8 cellular contexts compared by ENCODE assay signal in the genomic region with DNA sequence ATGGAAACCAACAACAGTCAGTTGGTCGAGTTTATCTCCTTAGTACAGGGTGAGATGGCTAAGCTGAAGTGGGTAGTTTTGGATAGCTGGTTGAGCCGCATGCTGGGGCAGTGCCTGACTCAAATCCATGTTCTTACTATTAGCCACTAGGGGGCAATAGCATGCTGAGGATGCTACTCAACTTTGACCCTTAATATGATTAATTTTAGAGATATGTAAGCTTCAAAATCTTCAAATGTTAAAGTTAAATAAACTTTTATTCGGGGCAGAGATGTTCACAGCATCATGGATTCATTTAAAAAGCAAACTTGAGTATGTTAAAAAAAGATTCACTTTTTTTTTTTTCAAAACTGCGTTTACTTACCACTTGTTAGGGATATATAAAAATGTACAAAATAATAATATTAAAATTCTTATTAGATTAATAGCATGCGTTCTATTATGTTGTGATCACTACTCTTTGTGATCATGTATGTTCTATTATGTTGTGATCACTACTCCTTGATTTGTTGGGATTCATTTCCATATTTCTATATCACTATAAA. TPM values are rescaled to one million over a fixed set of nuclear protein-coding genes. Genes with fewer than 3 reads are reported as not detected.
DNase-seq lines count a peak whose midpoint lies in the region; ATAC-seq and TF ChIP-seq lines count a peak whose summit lies in the region.

No MANE protein-coding gene starts in this region.

- H3K27ac Mint-ChIP-seq in CD14-positive monocyte: no peak overlapping the region

- H3K27ac ChIP-seq in ascending aorta (no peak overlapping the region), hepatocyte (no peak overlapping the region)
- no peak overlapping the region for H3K27ac ChIP-seq in effector memory CD4-positive, alpha-beta T cell (ENCODE audit: insufficient read depth, low read length, poor library complexity, severe bottlenecking)

- no peaks in the 10 kb centered on the region for H3K9me2 ChIP-seq in hepatocyte (replicated peaks; ENCODE audit: insufficient read depth)

- H3K4me1 ChIP-seq in ascending aorta (no peaks in the 10 kb centered on the region), hepatocyte (ENCODE audit: insufficient read depth) (no peaks in the 10 kb centered on the region)
- no peaks in the 10 kb centered on the region for H3K4me1 ChIP-seq in effector memory CD4-positive, alpha-beta T cell (ENCODE audit: control insufficient read depth, insufficient read depth, low read length, poor library complexity, severe bottlenecking)

- H3K4me1 Mint-ChIP-seq in CD14-positive monocyte: peaks cover 4% of the 10 kb centered on the region

- DNase-seq in CD14-positive monocyte (ENCODE audit: low spot score) (no peak), NOMO-1 treated with DMSO at 0.1 percent for 48 hours (lab: John Stamatoyannopoulos, UW; ENCODE audit: unreplicated experiment) (peak; percentile 22), ascending aorta (ENCODE audit: low spot score in 2 of 2) (no peak), hepatocyte (ENCODE audit: low spot score) (peak; percentile 62)
- DNase-seq in stimulated activated CD4-positive, alpha-beta T cell treated with anti-CD3 and anti-CD28 coated beads, Interleukin-12 subunit alpha, Interleukin-12 subunit beta, amount 100 ng/mL, for 48 hours (ENCODE audit: low read depth in 2 of 3, low spot score in 1 of 3): peak; percentile 5 to 14 (median 6)
- DNase-seq in effector memory CD4-positive, alpha-beta T cell: no peak

- H4K20me1 ChIP-seq in hepatocyte (ENCODE audit: insufficient read depth, poor library complexity, severe bottlenecking): no peaks in the 10 kb centered on the region

- no peaks in the 10 kb centered on the region for H3K36me3 ChIP-seq in ascending aorta
- no peaks in the 10 kb centered on the region for H3K36me3 ChIP-seq in hepatocyte (replicated peaks; ENCODE audit: insufficient read depth, low read depth)
- no peaks in the 10 kb centered on the region for H3K36me3 ChIP-seq in effector memory CD4-positive, alpha-beta T cell (ENCODE audit: control insufficient read depth, insufficient read depth, low read length)

- H3K4me3 Mint-ChIP-seq in CD14-positive monocyte: no peak overlapping the region

- TF ChIP-seq CTCF in CD14-positive monocyte (IDR thresholded peaks at IDR 0.05): peak; percentile 90
- peak in 2 of 3 experiments; percentile 40 to 65 for TF ChIP-seq CTCF in ascending aorta (IDR thresholded peaks at IDR 0.05)
- TF ChIP-seq CTCF in hepatocyte (IDR thresholded peaks at IDR 0.05; ENCODE audit: poor library complexity): peak; percentile 75

- ATAC-seq in GM18511 (IDR thresholded peaks at IDR 0.05; ENCODE audit: unreplicated experiment) (peak; percentile 80), HG03342 (IDR thresholded peaks at IDR 0.05; ENCODE audit: unreplicated experiment) (peak; percentile 79)

- H3K9me3 ChIP-seq in ascending aorta: no peaks in the 10 kb centered on the region
- H3K9me3 ChIP-seq in hepatocyte (ENCODE audit: low read depth): no peaks in the 10 kb centered on the region
- no peaks in the 10 kb centered on the region for H3K9me3 ChIP-seq in effector memory CD4-positive, alpha-beta T cell (ENCODE audit: control insufficient read depth, low read length)

- no peaks in the 10 kb centered on the region for H3K9me3 Mint-ChIP-seq in CD14-positive monocyte

- no peak overlapping the region for H3K4me2 ChIP-seq in hepatocyte

- no peaks in the 10 kb centered on the region for H3K27me3 ChIP-seq in ascending aorta
- no peaks in the 10 kb centered on the region for H3K27me3 ChIP-seq in hepatocyte
- H3K27me3 ChIP-seq in effector memory CD4-positive, alpha-beta T cell (replicated peaks; ENCODE audit: control insufficient read depth, insufficient read depth, low read length, poor library complexity, severe bottlenecking): no peaks in the 10 kb centered on the region

- H2AFZ ChIP-seq in hepatocyte: no peak overlapping the region

- H3K79me2 ChIP-seq in hepatocyte: no peaks in the 10 kb centered on the region

- H3K4me3 ChIP-seq in ascending aorta (no peak overlapping the region), hepatocyte (no peak overlapping the region)
- H3K4me3 ChIP-seq in effector memory CD4-positive, alpha-beta T cell (ENCODE audit: insufficient read depth, low read depth, low read length, poor library complexity, severe bottlenecking): no peak overlapping the region

- intact Hi-C loops in CD14-positive monocyte (cut with micrococcal nuclease) (loop anchor here in 1 of 2 donors (5.0 kb wide), 1 partner anchor 1120 kb away; no protein-coding TSS in a partner anchor), ascending aorta (cut with DNase I) (no loop called here)

- H3K36me3 Mint-ChIP-seq in CD14-positive monocyte: no peaks in the 10 kb centered on the region

- H3K27me3 Mint-ChIP-seq in CD14-positive monocyte (ENCODE audit: low read depth in 3 of 3): peaks cover 0 to 7% (median 2%) of the 10 kb centered on the region in 3 donors

- WGBS in hepatocyte (ENCODE audit: low lambda C conversion rate, missing lambda C conversion rate): 24% methylated on average over 5 of the region's 5 CpGs

RNA-seq across cellular contexts. Expression of gene C9orf153, which starts 57.0 kb away (rescaled TPM):
- polyA plus RNA-seq in CD14-positive monocyte (not detected), hepatocyte (not detected in 2 replicates)
- total RNA-seq in ascending aorta (not detected), hepatocyte (not detected in 2 replicates)

Comparison
In these comparisons a context has a peak if more than half of its experiments do, and no peak if none do; other contexts are left out.
1. DNase-seq: peak in NOMO-1 treated with DMSO at 0.1 percent for 48 hours (single experiment), hepatocyte (single experiment) and stimulated activated CD4-positive, alpha-beta T cell treated with anti-CD3 and anti-CD28 coated beads, Interleukin-12 subunit alpha, Interleukin-12 subunit beta, amount 100 ng/mL, for 48 hours (3 of 3); none in CD14-positive monocyte (single experiment), ascending aorta (0 of 2) and effector memory CD4-positive, alpha-beta T cell (0 of 3).
2. Peak in every context shown above with its lines, with median percentiles within 50 percentile points of each other: CTCF ChIP-seq.